In the genomic region with DNA sequence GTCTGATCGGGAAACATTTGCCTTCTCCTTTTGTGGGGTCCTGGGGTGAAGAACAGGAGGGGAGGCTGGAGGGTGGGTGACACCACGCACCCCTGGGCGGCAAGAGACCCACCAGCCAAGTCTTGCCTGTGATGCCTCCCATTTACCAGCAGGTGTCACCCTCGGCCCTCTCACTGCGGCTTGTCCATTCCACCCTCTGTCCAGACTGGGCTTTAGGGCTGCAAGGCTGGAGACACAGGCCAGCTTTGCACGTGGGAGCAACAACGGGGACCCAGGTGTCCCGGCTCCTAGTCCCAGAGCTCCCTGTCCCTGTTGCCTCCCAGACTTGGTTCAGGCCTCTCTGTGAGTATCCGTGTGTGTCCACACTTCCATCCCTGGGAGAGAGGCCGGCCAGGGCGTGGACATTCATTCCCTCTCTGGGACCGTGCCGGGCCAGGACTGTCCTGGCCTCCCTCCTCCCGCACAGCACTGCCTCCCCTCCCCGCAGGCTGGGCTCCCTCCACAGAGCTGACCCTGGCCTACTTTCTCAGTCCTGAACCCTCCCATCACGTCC, we compare ENCODE assay signal across 8 cellular contexts. TPM values are rescaled to one million over a fixed set of nuclear protein-coding genes. Genes with fewer than 3 reads are reported as not detected.
A peak's percentile ranks its signal among the peaks of the same experiment; 100 is the strongest.
DNase-seq lines count a peak whose midpoint lies in the region; ATAC-seq and TF ChIP-seq lines count a peak whose summit lies in the region.

No MANE protein-coding gene starts in this region.

- H3K27ac ChIP-seq in coronary artery, result no peak overlapping the region

- TF ChIP-seq CTCF in coronary artery (IDR thresholded peaks at IDR 0.05), result peak; percentile 96
- TF ChIP-seq CTCF in lower leg skin (IDR thresholded peaks at IDR 0.05), result peak in 1 of 3 donors; percentile 91

- peak; percentile 22 for DNase-seq in NK-92 treated with Interleukin-12 subunit alpha and Interleukin-12 subunit beta, amount 100 ng/mL, for 24 hours (lab: John Stamatoyannopoulos, UW)
- DNase-seq in NK-92 (lab: John Stamatoyannopoulos, UW; ENCODE audit: unreplicated experiment) (no peak), NCI-H2196 (lab: John Stamatoyannopoulos, UW; ENCODE audit: unreplicated experiment) (peak; percentile 64), coronary artery (ENCODE audit: low spot score) (no peak), lower leg skin (ENCODE audit: low spot score in 2 of 2) (peak; percentile 48 to 93)
- DNase-seq in activated CD4-positive, alpha-beta T cell treated with anti-CD3 and anti-CD28 coated beads for 4 hours, result peak; percentile 39 to 55
- peak; percentile 19 to 41 for DNase-seq in stimulated activated CD4-positive, alpha-beta T cell treated with anti-CD3 and anti-CD28 coated beads, Interleukin-4, amount 100 ng/mL, for 48 hours (ENCODE audit: low read depth in 2 of 2)

- ATAC-seq in HG03135 (IDR thresholded peaks at IDR 0.05; ENCODE audit: unreplicated experiment), result no peak

- H3K4me3 ChIP-seq in coronary artery (peak overlapping the region; percentile 4), lower leg skin (ENCODE audit: low read depth, poor library complexity, severe bottlenecking) (no peak overlapping the region)

- 17 to 23% methylated on average over 15 to 16 of the region's 16 CpGs for WGBS in lower leg skin, 2 donors

- no peak for TF ChIP-seq POLR2A in lower leg skin (IDR thresholded peaks at IDR 0.05)

- intact Hi-C loops in lower leg skin (cut with DNase I; ENCODE audit: low total_unique reads), result no loop called here

RNA-seq across cellular contexts. Expression of a gene that starts 36.2 kb away (rescaled TPM):
- 10 to 100 TPM; 28.5 to 49.9 (median 43.2) TPM for total RNA-seq in lower leg skin

Comparison
In these comparisons a context has a peak if more than half of its experiments do, and no peak if none do; other contexts are left out.
1. DNase-seq: peak in NK-92 treated with Interleukin-12 subunit alpha and Interleukin-12 subunit beta, amount 100 ng/mL, for 24 hours (single experiment), NCI-H2196 (single experiment), activated CD4-positive, alpha-beta T cell treated with anti-CD3 and anti-CD28 coated beads for 4 hours (2 of 2), lower leg skin (2 of 2) and stimulated activated CD4-positive, alpha-beta T cell treated with anti-CD3 and anti-CD28 coated beads, Interleukin-4, amount 100 ng/mL, for 48 hours (2 of 2); none in NK-92 (single experiment) and coronary artery (single experiment).